14 cellular contexts compared by ENCODE assay signal in the genomic region with DNA sequence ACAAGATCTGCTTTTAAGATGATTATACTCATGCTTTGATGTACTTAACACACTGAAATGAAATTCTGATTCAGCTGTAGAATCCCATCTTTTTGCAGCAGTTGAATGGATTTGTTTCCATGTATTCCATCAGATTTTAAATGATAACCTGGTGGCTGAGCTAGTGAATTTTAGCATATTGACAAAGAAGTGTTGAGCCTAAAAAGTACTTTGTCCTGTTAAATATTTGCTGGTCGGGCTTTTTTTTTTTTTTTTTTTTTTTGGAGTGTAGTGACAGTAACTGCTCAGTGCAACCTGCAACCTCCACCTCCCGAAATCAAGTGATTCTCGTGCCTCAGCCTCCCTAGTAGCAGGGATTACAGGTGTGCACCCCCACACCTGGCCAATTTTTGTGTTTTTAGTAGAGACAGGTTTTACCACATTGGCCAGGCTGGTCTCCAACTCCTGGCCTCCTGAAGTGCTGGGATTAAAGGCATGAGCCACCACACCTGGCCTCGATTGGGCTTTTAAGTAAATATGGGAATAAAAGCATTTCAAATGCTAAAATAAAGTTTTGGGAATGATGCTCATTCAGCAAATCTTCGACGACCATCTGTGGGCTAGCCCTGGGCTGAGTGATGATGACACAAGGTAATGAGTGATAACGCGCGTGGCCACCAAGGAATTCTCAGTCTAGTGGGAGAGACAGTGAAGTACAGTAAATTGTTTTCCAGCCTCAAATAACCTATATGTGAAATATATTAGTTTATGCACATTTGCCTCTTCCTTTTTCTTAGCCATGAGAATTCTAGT. TPM values are rescaled to one million over a fixed set of nuclear protein-coding genes. Genes with fewer than 3 reads are reported as not detected.
DNase-seq lines count a peak whose midpoint lies in the region; ATAC-seq and TF ChIP-seq lines count a peak whose summit lies in the region.
"Had no signal": no experiment of that assay in that cellular context is flagged by ENCODE, and none has a peak within 500 bp of the region (broad histone marks: within the 10 kb centered on the region; RNA-seq: fewer than 3 reads in every experiment).

No MANE protein-coding gene starts in this region.

- H3K4me1 Mint-ChIP-seq in activated naive CD8-positive, alpha-beta T cell treated with anti-CD3 and anti-CD28 coated beads for 36 hours: peaks cover 35% of the 10 kb centered on the region

- no peak overlapping the region for H2AFZ ChIP-seq in ACC112 (ENCODE audit: low read length, unreplicated experiment)
- no peak overlapping the region for H2AFZ ChIP-seq in HCT116 (ENCODE audit: low read depth, low read length, poor library complexity, severe bottlenecking)

- no peak for ATAC-seq in HCT116
- no peak for ATAC-seq in right lobe of liver
- ATAC-seq: gastroesophageal sphincter; stimulated activated naive B cell treated with anti-CD40 and anti-IgM and Interleukin-4, amounts not matched to agents 10 μg/mL and 1 μg/mL and 100 μg/mL, for 72 hours had no signal

- H3K79me2 ChIP-seq in ACC112 (ENCODE audit: control insufficient read depth, insufficient read depth, low read length, unreplicated experiment) (peaks cover 67% of the 10 kb centered on the region), HCT116 (ENCODE audit: insufficient read depth, low read length) (peaks cover 94% of the 10 kb centered on the region)

- POLR2A ChIA-PET in HCT116 (lab: Charles Lee): no interaction called here

- WGBS in right lobe of liver (ENCODE audit: insufficient coverage, low coverage, low lambda C conversion rate, missing lambda C conversion rate): 62% methylated on average over 9 of the region's 9 CpGs

- H3K27me3 Mint-ChIP-seq in activated naive CD8-positive, alpha-beta T cell treated with anti-CD3 and anti-CD28 coated beads for 36 hours: no peaks in the 10 kb centered on the region
- H3K27me3 Mint-ChIP-seq: stimulated activated naive B cell treated with anti-CD40 and anti-IgM and Interleukin-4, amounts not matched to agents 10 μg/mL and 1 μg/mL and 100 μg/mL, for 72 hours had no signal

- H3K9me3 Mint-ChIP-seq in activated naive CD8-positive, alpha-beta T cell treated with anti-CD3 and anti-CD28 coated beads for 36 hours: no peaks in the 10 kb centered on the region
- H3K9me3 Mint-ChIP-seq: stimulated activated naive B cell treated with anti-CD40 and anti-IgM and Interleukin-4, amounts not matched to agents 10 μg/mL and 1 μg/mL and 100 μg/mL, for 72 hours had no signal

- H3K4me1 ChIP-seq in ACC112 (ENCODE audit: control insufficient read depth, insufficient read depth, low read length, unreplicated experiment): peaks cover 17% of the 10 kb centered on the region
- peaks cover 12 to 22% of the 10 kb centered on the region in 2 experiments for H3K4me1 ChIP-seq in HCT116 (ENCODE audit: control insufficient read depth in 1 of 2, insufficient read depth in 2 of 2, low read length in 2 of 2)
- H3K4me1 ChIP-seq in right lobe of liver: peaks cover 0 to 24% (median 6%) of the 10 kb centered on the region in 4 donors
- H3K4me1 ChIP-seq in uterus: peaks cover 0 to 5% of the 10 kb centered on the region in 2 donors

- H3K4me2 ChIP-seq in HCT116 (ENCODE audit: low read length): peak overlapping the region; percentile 99

- no peaks in the 10 kb centered on the region for H3K27me3 ChIP-seq in ACC112 (ENCODE audit: insufficient read depth, low read length)
- H3K27me3 ChIP-seq in HCT116 (ENCODE audit: insufficient read depth, low read length): no peaks in the 10 kb centered on the region
- H3K27me3 ChIP-seq in right lobe of liver: no peaks in the 10 kb centered on the region
- H3K27me3 ChIP-seq in uterus: no peaks in the 10 kb centered on the region
- H3K27me3 ChIP-seq: cardiac muscle cell, gastroesophageal sphincter had no signal

- no TSS peak for BruUV-seq in HCT116 (replicated peaks; lab: Mats Ljungman, UMichigan)

- intact Hi-C loops in HCT116 (cut with micrococcal nuclease): no loop called here
- intact Hi-C loops in right lobe of liver (cut with DNase I): no loop called here
- intact Hi-C loops in uterus (cut with DNase I; ENCODE audit: low total_unique reads): no loop called here

- no peak overlapping the region for H3K27ac Mint-ChIP-seq in activated naive CD8-positive, alpha-beta T cell treated with anti-CD3 and anti-CD28 coated beads for 36 hours

- TF ChIP-seq RAD21 in HCT116 (IDR thresholded peaks at IDR 0.05; ENCODE audit: low read depth): no peak

- H4K20me1 ChIP-seq in HCT116 (ENCODE audit: insufficient read depth): 0 out of 2 replicates have a peak, but pooled peaks cover 6% of the 10 kb centered on the region

- DNase-seq in HCT116 (ENCODE audit: low read depth, low spot score) (no peak), right lobe of liver (no peak), NCI-H345 treated with DMSO at 0.1 percent for 48 hours (lab: John Stamatoyannopoulos, UW; ENCODE audit: unreplicated experiment) (no peak), DMS53 treated with DMSO at 0.1 percent for 48 hours (lab: John Stamatoyannopoulos, UW; ENCODE audit: unreplicated experiment) (no peak), uterus (no peak)
- no peak for DNase-seq in activated naive CD8-positive, alpha-beta T cell treated with anti-CD3 and anti-CD28 coated beads for 36 hours
- DNase-seq in stimulated activated CD4-positive, alpha-beta T cell treated with anti-CD3 and anti-CD28 coated beads, Interleukin-4, amount 100 ng/mL, for 24 hours: no peak
- DNase-seq: NCI-H2171 treated with DMSO at 0.1 percent for 48 hours; SHP77 treated with DMSO at 0.1 percent for 48 hours; stimulated activated CD4-positive, alpha-beta T cell treated with anti-CD3 and anti-CD28 coated beads, Interleukin-12 subunit alpha, Interleukin-12 subunit beta, amount 100 ng/mL, for 4 hours; stimulated activated naive B cell treated with anti-CD40 and anti-IgM and Interleukin-4, amounts not matched to agents 10 μg/mL and 1 μg/mL and 100 μg/mL, for 72 hours had no signal

- H3K36me3 Mint-ChIP-seq in activated naive CD8-positive, alpha-beta T cell treated with anti-CD3 and anti-CD28 coated beads for 36 hours: peaks cover 11% of the 10 kb centered on the region

- CTCF ChIA-PET in HCT116 (lab: Charles Lee): no interaction called here

- TF ChIP-seq CTCF in HCT116 (IDR thresholded peaks at IDR 0.05 in 2 of 3, conservative IDR thresholded peaks at IDR 0.05 in 1 of 3; ENCODE audit: borderline replicate concordance in 1 of 3, insufficient read depth in 1 of 3, low read depth in 2 of 3, low read length in 2 of 3) (no peak), right lobe of liver (IDR thresholded peaks at IDR 0.05) (no peak), uterus (IDR thresholded peaks at IDR 0.05) (no peak)

- H3K4me3 Mint-ChIP-seq in activated naive CD8-positive, alpha-beta T cell treated with anti-CD3 and anti-CD28 coated beads for 36 hours: peak overlapping the region; percentile 13

- TF ChIP-seq POLR2A in HCT116 (IDR thresholded peaks at IDR 0.05; ENCODE audit: borderline replicate concordance, extremely low read depth, insufficient read depth, insufficient read length): no peak
- TF ChIP-seq POLR2A in right lobe of liver (IDR thresholded peaks at IDR 0.05): no peak
- no peak for TF ChIP-seq POLR2A in uterus (IDR thresholded peaks at IDR 0.05)

- no peaks in the 10 kb centered on the region for H3K9me2 ChIP-seq in HCT116 (ENCODE audit: insufficient read depth)

- peak overlapping the region; percentile 99 for H3K4me3 ChIP-seq in ACC112 (ENCODE audit: low read depth, low read length)
- H3K4me3 ChIP-seq in HCT116 (replicated peaks in 1 of 2; ENCODE audit: low read depth in 1 of 2, low read length in 2 of 2): no peak overlapping the region
- peak overlapping the region in 2 of 3 donors; percentile 65 to 75 for H3K4me3 ChIP-seq in right lobe of liver
- H3K4me3 ChIP-seq in uterus: no peak overlapping the region

- H3K9me3 ChIP-seq in HCT116 (ENCODE audit: control insufficient read depth in 1 of 2, insufficient read depth in 1 of 2, low read depth in 1 of 2, low read length in 2 of 2): no peaks in the 10 kb centered on the region
- no peaks in the 10 kb centered on the region for H3K9me3 ChIP-seq in right lobe of liver
- no peaks in the 10 kb centered on the region for H3K9me3 ChIP-seq in uterus
- H3K9me3 ChIP-seq: gastroesophageal sphincter had no signal

- H3K27ac ChIP-seq in ACC112 (ENCODE audit: low read depth, low read length) (no peak overlapping the region), HCT116 (ENCODE audit: low read depth, low read length) (no peak overlapping the region), right lobe of liver (peak overlapping the region in 2 of 3 donors; percentile 96 to 99), uterus (no peak overlapping the region)
- H3K27ac ChIP-seq: cardiac muscle cell, gastroesophageal sphincter had no signal

- H3K36me3 ChIP-seq in ACC112 (ENCODE audit: insufficient read depth, low read length) (0 out of 2 replicates have a peak, but pooled peaks cover 4% of the 10 kb centered on the region), HCT116 (ENCODE audit: control insufficient read depth in 1 of 2, insufficient read depth in 2 of 2, low read length in 2 of 2) (peaks cover 12 to 13% of the 10 kb centered on the region in 2 experiments; a peak in 3 of 4 replicates), right lobe of liver (peaks cover 0 to 19% (median 4%) of the 10 kb centered on the region in 4 donors), uterus (no peaks in the 10 kb centered on the region)

- RAD21 ChIA-PET in HCT116 (lab: Charles Lee; ENCODE audit: low non-redundant PET in 1 of 2, low total read pairs in 2 of 2, uncharacterized antibody in 2 of 2, unreplicated experiment in 2 of 2): no interaction called here

- no peak overlapping the region for H3K9ac ChIP-seq in HCT116 (ENCODE audit: low read length)

TF ChIP-seq in HCT116, 20 proteins besides CTCF, POLR2A, EP300 and RAD21 (continues in another document):
- no peak for TF ChIP-seq POLR2AphosphoS5 (IDR thresholded peaks at IDR 0.05; ENCODE audit: low read depth, low read length)

RNA-seq across cellular contexts. Expression of gene ELP2, which starts 2.2 kb away (rescaled TPM):
- total RNA-seq in HCT116 (2021; ENCODE audit: unreplicated experiment): 109 TPM
- polyA plus RNA-seq in HCT116 (2012): 72.6 and 75.2 TPM in 2 replicates
- total RNA-seq in activated naive CD8-positive, alpha-beta T cell treated with anti-CD3 and anti-CD28 coated beads for 36 hours: 10 to 100 TPM; 93.4 to 98.2 TPM
- total RNA-seq in right lobe of liver: 10 to 100 TPM; 26.9 to 58.7 (median 50.3) TPM
- total RNA-seq in uterus: 100 to 1,000 TPM in 2 of 4 donors, 10 to 100 TPM in 2; 73.3 to 152 (median 113) TPM

RNA-seq across cellular contexts. Expression of gene SLC39A6, which starts 2.7 kb away (rescaled TPM):
- total RNA-seq in HCT116 (2021; ENCODE audit: unreplicated experiment) (70.5 TPM), right lobe of liver (10 to 100 TPM in 2 of 6 experiments, 1 to 10 TPM in 4; 6.5 to 13.2 (median 8.7) TPM), uterus (10 to 100 TPM in 3 of 4 donors, 1 to 10 TPM in 1; 7.7 to 90.6 (median 31.1) TPM)
- polyA plus RNA-seq in HCT116 (2012): 63.1 and 71.2 TPM in 2 replicates
- total RNA-seq in activated naive CD8-positive, alpha-beta T cell treated with anti-CD3 and anti-CD28 coated beads for 36 hours: 10 to 100 TPM; 30.9 to 31.2 TPM

RNA-seq across cellular contexts. Expression of gene MOCOS, which starts 55.4 kb away (rescaled TPM):
- 12.1 TPM for total RNA-seq in HCT116 (2021; ENCODE audit: unreplicated experiment)
- 11.6 and 12.3 TPM in 2 replicates for polyA plus RNA-seq in HCT116 (2012)
- total RNA-seq in activated naive CD8-positive, alpha-beta T cell treated with anti-CD3 and anti-CD28 coated beads for 36 hours: under 1 TPM; 0.14 to 0.16 TPM
- total RNA-seq in right lobe of liver: 10 to 100 TPM; 12.2 to 35.2 (median 25.2) TPM
- total RNA-seq in uterus: 1 to 10 TPM in 2 of 4 donors, under 1 TPM in 1, not detected in 1; under 0.01 to 1.7 (median 1.4) TPM

Comparison
In these comparisons a context has a peak if more than half of its experiments do, and no peak if none do; other contexts are left out.
1. H3K27ac ChIP-seq: peak in right lobe of liver (2 of 3); none in ACC112 (single experiment), HCT116 (single experiment) and uterus (0 of 2).
2. H3K4me3 ChIP-seq: peak in ACC112 (single experiment) and right lobe of liver (2 of 3); none in HCT116 (0 of 2) and uterus (0 of 2).